Comparison of ENCODE assay signal across 8 cellular contexts in the genomic region with DNA sequence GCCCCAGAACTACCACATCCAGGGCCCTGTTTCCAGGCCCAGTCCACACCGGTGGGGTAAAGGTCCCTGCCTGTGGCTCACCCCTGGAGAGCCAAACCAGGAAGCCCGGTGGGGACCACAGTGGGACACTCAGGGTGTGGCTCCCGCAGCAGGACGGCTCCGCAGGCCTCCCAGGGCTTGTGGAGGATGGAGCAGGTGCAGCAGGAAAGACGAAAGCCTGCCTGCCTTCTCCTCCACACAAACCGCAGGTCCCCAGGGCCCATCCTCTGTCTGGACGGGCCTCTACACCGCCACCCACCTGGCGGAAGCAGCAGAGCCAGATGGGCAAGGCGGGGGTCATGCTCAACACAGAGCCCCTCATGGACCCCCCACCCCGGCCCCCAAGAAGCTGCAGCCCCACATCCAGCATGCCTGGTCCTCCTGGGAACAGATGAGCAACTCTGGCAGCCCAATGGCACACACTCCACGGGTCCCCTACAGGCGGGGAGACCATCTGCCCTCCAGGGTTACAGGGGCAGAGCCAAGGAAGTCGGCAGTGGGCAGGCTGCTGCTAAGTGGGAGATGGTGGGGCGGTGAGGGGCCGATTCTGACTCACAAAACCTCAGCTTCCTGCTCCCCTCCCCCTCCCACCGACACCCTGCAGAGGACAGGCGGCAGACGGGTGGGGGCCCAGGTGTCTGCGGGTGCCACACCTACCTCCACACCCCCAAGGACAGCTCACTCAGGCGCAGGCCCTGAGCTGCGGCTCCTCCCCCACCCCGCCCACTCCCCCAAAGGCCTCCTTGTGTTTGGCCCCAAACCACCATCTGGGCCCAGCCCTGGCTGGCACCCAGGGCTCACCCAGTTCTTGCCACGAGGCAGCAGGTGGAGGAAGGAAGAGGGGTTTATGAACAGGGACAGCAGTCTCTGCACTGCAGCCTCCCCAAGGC.
DNase-seq lines count a peak whose midpoint lies in the region; ATAC-seq and TF ChIP-seq lines count a peak whose summit lies in the region.

No MANE protein-coding gene starts in this region.

- peak; percentile 43 for TF ChIP-seq POLR2A in GM19099 (IDR thresholded peaks at IDR 0.05; ENCODE audit: extremely low read depth, insufficient read length, low read depth)

- H3K4me1 ChIP-seq in BLaER1 (peaks cover 74% of the 10 kb centered on the region), OCI-LY1 (ENCODE audit: insufficient read depth, low read length, severe bottlenecking) (peaks cover 72% of the 10 kb centered on the region)

- peak overlapping the region; percentile 96 for H3K4me3 Mint-ChIP-seq in activated T-cell treated with anti-CD3 and anti-CD28 coated beads, Interleukin-2, amount 50 U/mL, for 24 hours

- no peaks in the 10 kb centered on the region for H3K27me3 ChIP-seq in BLaER1
- no peaks in the 10 kb centered on the region for H3K27me3 ChIP-seq in OCI-LY1 (ENCODE audit: insufficient read depth, low read length)

- H3K27ac Mint-ChIP-seq in activated T-cell treated with anti-CD3 and anti-CD28 coated beads, Interleukin-2, amount 50 U/mL, for 24 hours = peak overlapping the region; percentile 94

- H3K9me2 ChIP-seq in OCI-LY1 (ENCODE audit: low read depth, low read length) = no peaks in the 10 kb centered on the region

- peak; percentile 92 for DNase-seq in activated T-cell treated with anti-CD3 and anti-CD28 coated beads, Interleukin-2, amount 50 U/mL, for 24 hours
- DNase-seq in glomerular visceral epithelial cell (ENCODE audit: extremely low spot score) (peak; percentile 94), dedifferentiated amniotic fluid mesenchymal stem cell (ENCODE audit: extremely low spot score) (no peak)
- DNase-seq in stimulated activated CD4-positive, alpha-beta T cell treated with anti-CD3 and anti-CD28 coated beads, TNF-alpha, amount 100 ng/mL, for 1 hour (ENCODE audit: low read depth in 3 of 3, low spot score in 1 of 3) = peak; percentile 80 to 98 (median 93)

- H3K4me2 ChIP-seq in BLaER1 (peak overlapping the region; percentile 95), OCI-LY1 (ENCODE audit: low read length) (peak overlapping the region; percentile 86)

- H3K27ac ChIP-seq in BLaER1 (peak overlapping the region; percentile 95), OCI-LY1 (ENCODE audit: low read depth, low read length, poor library complexity, severe bottlenecking) (peak overlapping the region; percentile 98)

- H3K27me3 Mint-ChIP-seq in activated T-cell treated with anti-CD3 and anti-CD28 coated beads, Interleukin-2, amount 50 U/mL, for 24 hours = no peaks in the 10 kb centered on the region

- H3K9me3 ChIP-seq in BLaER1 = no peaks in the 10 kb centered on the region
- H3K9me3 ChIP-seq in OCI-LY1 (ENCODE audit: low read length) = no peaks in the 10 kb centered on the region

- peak overlapping the region; percentile 55 for H3K4me3 ChIP-seq in BLaER1
- peak overlapping the region; percentile 88 for H3K4me3 ChIP-seq in OCI-LY1 (ENCODE audit: low read depth, low read length, poor library complexity, severe bottlenecking)

- peaks cover 51% of the 10 kb centered on the region for H3K36me3 Mint-ChIP-seq in activated T-cell treated with anti-CD3 and anti-CD28 coated beads, Interleukin-2, amount 50 U/mL, for 24 hours (ENCODE audit: low read depth)

- peaks cover 92% of the 10 kb centered on the region for H4K20me1 ChIP-seq in BLaER1
- no peaks in the 10 kb centered on the region for H4K20me1 ChIP-seq in OCI-LY1 (ENCODE audit: insufficient read depth, low read length)

- no peaks in the 10 kb centered on the region for H3F3A ChIP-seq in OCI-LY1 (ENCODE audit: insufficient read depth, low read length)

- H3K36me3 ChIP-seq in BLaER1 (peaks cover 28% of the 10 kb centered on the region), OCI-LY1 (ENCODE audit: insufficient read depth, low read length) (peaks cover 28% of the 10 kb centered on the region)

- peak; percentile 49 for ATAC-seq in HG03280 (IDR thresholded peaks at IDR 0.05; ENCODE audit: unreplicated experiment)

- H3K9me3 Mint-ChIP-seq in activated T-cell treated with anti-CD3 and anti-CD28 coated beads, Interleukin-2, amount 50 U/mL, for 24 hours = no peaks in the 10 kb centered on the region

- no peak overlapping the region for H2AFZ ChIP-seq in OCI-LY1 (ENCODE audit: low read length)

- H3K9ac ChIP-seq in BLaER1 (peak overlapping the region; percentile 77), OCI-LY1 (ENCODE audit: low read length) (peak overlapping the region; percentile 74)

- H3K4me1 Mint-ChIP-seq in activated T-cell treated with anti-CD3 and anti-CD28 coated beads, Interleukin-2, amount 50 U/mL, for 24 hours (ENCODE audit: low read depth) = peaks cover 73% of the 10 kb centered on the region

- H3K79me2 ChIP-seq in OCI-LY1 (ENCODE audit: insufficient read depth, low read length) = peaks cover 26% of the 10 kb centered on the region

- TF ChIP-seq CTCF in OCI-LY1 (IDR thresholded peaks at IDR 0.05; ENCODE audit: low read length) = no peak
